Comparison of ENCODE assay signal across 8 cellular contexts in the genomic region with DNA sequence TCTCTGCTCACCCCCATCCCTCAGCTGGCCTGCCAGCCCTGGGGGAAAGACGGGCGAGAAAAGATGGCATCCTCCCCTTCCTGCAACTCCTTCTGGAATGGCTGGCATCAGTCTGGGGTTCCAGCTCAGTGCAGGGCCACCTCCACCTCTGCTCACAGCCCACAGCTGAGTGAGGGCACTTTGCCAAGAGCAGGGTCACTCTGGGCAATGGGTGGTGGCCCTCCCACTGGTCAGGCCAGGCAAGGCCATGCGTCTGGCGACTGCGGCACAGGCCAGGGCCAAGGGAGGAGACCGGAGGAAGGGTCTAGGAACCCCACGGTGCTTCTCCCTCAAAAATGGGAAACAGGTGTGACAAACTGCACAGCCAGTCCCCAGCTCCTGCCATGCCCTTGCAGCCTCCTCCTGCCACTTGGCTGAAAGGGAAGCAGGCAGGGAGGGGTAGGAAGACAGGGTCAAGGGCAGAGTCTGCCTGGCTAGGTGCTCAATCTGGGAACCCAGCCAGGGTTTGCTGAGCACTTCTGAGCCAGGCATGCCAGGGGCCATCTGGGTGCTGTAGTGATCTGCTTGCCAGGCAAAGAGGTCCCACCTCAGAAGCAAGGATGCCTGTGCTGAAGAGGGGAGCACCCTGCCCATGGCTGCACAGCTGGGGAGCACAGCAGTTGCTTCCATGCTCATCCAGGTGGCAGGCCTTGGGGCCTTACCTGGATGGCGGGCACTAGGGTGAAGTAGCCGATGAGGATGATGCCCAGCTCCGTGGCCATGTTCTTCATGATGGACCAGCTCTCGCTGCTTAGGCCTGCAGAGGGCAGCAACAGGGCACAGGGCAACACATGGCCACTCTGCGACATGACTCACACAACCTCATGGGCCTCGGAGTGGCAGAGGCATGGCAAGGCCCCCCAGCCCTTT. TPM values are rescaled to one million over a fixed set of nuclear protein-coding genes. Genes with fewer than 3 reads are reported as not detected.
DNase-seq lines count a peak whose midpoint lies in the region; ATAC-seq and TF ChIP-seq lines count a peak whose summit lies in the region.

No MANE protein-coding gene starts in this region.

- no peaks in the 10 kb centered on the region for H4K20me1 ChIP-seq in PC-3 (ENCODE audit: low read length)

- 94 to 95% methylated on average over 10 to 12 of the region's 13 CpGs for WGBS in mesodermal cell (ENCODE audit: insufficient coverage in 2 of 2), 2 experiments

- H3K4me2 ChIP-seq in PC-3 (ENCODE audit: low read length), result no peak overlapping the region

- H3K27me3 ChIP-seq in PC-3 (ENCODE audit: low read length), result no peaks in the 10 kb centered on the region

- no peaks in the 10 kb centered on the region for H3K79me2 ChIP-seq in PC-3 (ENCODE audit: low read length)

- no peak overlapping the region for H2AFZ ChIP-seq in PC-3 (ENCODE audit: low read length)

- POLR2A ChIA-PET in PC-3 (lab: Charles Lee; ENCODE audit: unreplicated experiment), result interaction anchor here (0.7 kb wide), 1 partner anchor 319 kb away, joined by 3 read pairs; no protein-coding TSS in a partner anchor

- DNase-seq in NCI-H2171 treated with DMSO at 0.1 percent for 48 hours (lab: John Stamatoyannopoulos, UW) (peak; percentile 35), NCI-H2171 (lab: John Stamatoyannopoulos, UW) (no peak), PC-3 (peak; percentile 34), NCI-H128 (lab: John Stamatoyannopoulos, UW; ENCODE audit: unreplicated experiment) (no peak), HK-2 (ENCODE audit: unreplicated experiment) (no peak)
- no peak for DNase-seq in central memory CD8-positive, alpha-beta T cell (ENCODE audit: low spot score in 2 of 2)

- peaks cover 10% of the 10 kb centered on the region for H3K36me3 Mint-ChIP-seq in central memory CD8-positive, alpha-beta T cell (ENCODE audit: insufficient read depth)

- TF ChIP-seq CTCF in PC-3 (conservative IDR thresholded peaks at IDR 0.05; ENCODE audit: low read depth, low read length), result peak; percentile 61

- H3K4me3 ChIP-seq in PC-3 (ENCODE audit: low read length), result no peak overlapping the region
- no peak overlapping the region for H3K4me3 ChIP-seq in mesodermal cell (ENCODE audit: extremely low read depth, insufficient read depth, low read length, poor library complexity, severe bottlenecking)

- peaks cover 2% of the 10 kb centered on the region; the same call in 1 of the 2 replicates for H3K36me3 ChIP-seq in PC-3 (ENCODE audit: low read depth, low read length)
- H3K36me3 ChIP-seq in mesodermal cell (ENCODE audit: control insufficient read depth, insufficient read depth, low read length), result peaks cover 38% of the 10 kb centered on the region

- H3K9ac ChIP-seq in PC-3 (ENCODE audit: low read length), result no peak overlapping the region

- no peaks in the 10 kb centered on the region for H3K9me2 ChIP-seq in PC-3 (replicated peaks; ENCODE audit: low read length)

- BruUV-seq in PC-3 (replicated peaks; lab: Mats Ljungman, UMichigan), result no TSS peak

- peaks cover 12% of the 10 kb centered on the region for H3K4me1 Mint-ChIP-seq in central memory CD8-positive, alpha-beta T cell

- H3K27ac ChIP-seq in PC-3 (ENCODE audit: low read length) (no peak overlapping the region), mesodermal cell (ENCODE audit: low read depth, low read length, severe bottlenecking) (peak overlapping the region; percentile 62)

- no peaks in the 10 kb centered on the region for H3K4me1 ChIP-seq in PC-3 (ENCODE audit: insufficient read depth, low read length)
- peaks cover 3% of the 10 kb centered on the region for H3K4me1 ChIP-seq in mesodermal cell (ENCODE audit: control insufficient read depth, insufficient read depth, low read length, poor library complexity, severe bottlenecking)

- intact Hi-C loops in PC-3 (cut with micrococcal nuclease), result loop anchor here (1.0 kb wide), 3 partner anchors 54 to 367 kb away; partner anchors contain the start of gene ELP6

- peak overlapping the region; percentile 83 for H3K27ac Mint-ChIP-seq in central memory CD8-positive, alpha-beta T cell (ENCODE audit: low read depth)

- H3K4me3 Mint-ChIP-seq in central memory CD8-positive, alpha-beta T cell, result no peak overlapping the region

- H3F3A ChIP-seq in PC-3 (ENCODE audit: low read length, unreplicated experiment), result no peaks in the 10 kb centered on the region

- CTCF ChIA-PET in PC-3 (lab: Charles Lee), result interaction anchor here (0.6 to 1.2 kb wide), 3 partner anchors 22 to 427 kb away, joined by 3 to 5 read pairs (median 4); partner anchors contain the start of gene SCAP

- no peaks in the 10 kb centered on the region for H3K27me3 Mint-ChIP-seq in central memory CD8-positive, alpha-beta T cell

- ATAC-seq in PC-3, result peak; percentile 12; the same call in 1 of the 2 replicates
- ATAC-seq in central memory CD8-positive, alpha-beta T cell (replicated peaks; ENCODE audit: extremely low read depth, poor library complexity, severe bottlenecking), result no peak
- ATAC-seq in GM18867 (IDR thresholded peaks at IDR 0.05; ENCODE audit: unreplicated experiment), result no peak

- H3K9me3 Mint-ChIP-seq in central memory CD8-positive, alpha-beta T cell, result no peaks in the 10 kb centered on the region

- H3K9me3 ChIP-seq in PC-3 (ENCODE audit: low read length), result no peaks in the 10 kb centered on the region
- H3K9me3 ChIP-seq in mesodermal cell (ENCODE audit: control insufficient read depth, low read length), result no peaks in the 10 kb centered on the region

RNA-seq across cellular contexts. Expression of gene PTPN23, which starts 41.2 kb away (rescaled TPM):
- 22.3 and 28.7 TPM in 2 replicates for total RNA-seq in PC-3 (2014; rRNA removed)
- polyA plus RNA-seq in mesodermal cell (2013, experiment 1 of 2), result 31.4 TPM
- polyA plus RNA-seq in mesodermal cell (2013, experiment 2 of 2), result 26.2 TPM

RNA-seq across cellular contexts. Expression of gene SCAP, which starts 53.7 kb away (rescaled TPM):
- 84.7 and 95.6 TPM in 2 replicates for total RNA-seq in PC-3 (2014; rRNA removed)
- 51.3 TPM for polyA plus RNA-seq in mesodermal cell (2013, experiment 1 of 2)
- polyA plus RNA-seq in mesodermal cell (2013, experiment 2 of 2), result 38.1 TPM

Comparison
In these comparisons a context has a peak if more than half of its experiments do, and no peak if none do; other contexts are left out.
1. DNase-seq: peak in NCI-H2171 treated with DMSO at 0.1 percent for 48 hours (single experiment) and PC-3 (single experiment); none in NCI-H2171 (single experiment), central memory CD8-positive, alpha-beta T cell (0 of 2), NCI-H128 (single experiment) and HK-2 (single experiment).